8 cellular contexts compared by ENCODE assay signal in the genomic region with DNA sequence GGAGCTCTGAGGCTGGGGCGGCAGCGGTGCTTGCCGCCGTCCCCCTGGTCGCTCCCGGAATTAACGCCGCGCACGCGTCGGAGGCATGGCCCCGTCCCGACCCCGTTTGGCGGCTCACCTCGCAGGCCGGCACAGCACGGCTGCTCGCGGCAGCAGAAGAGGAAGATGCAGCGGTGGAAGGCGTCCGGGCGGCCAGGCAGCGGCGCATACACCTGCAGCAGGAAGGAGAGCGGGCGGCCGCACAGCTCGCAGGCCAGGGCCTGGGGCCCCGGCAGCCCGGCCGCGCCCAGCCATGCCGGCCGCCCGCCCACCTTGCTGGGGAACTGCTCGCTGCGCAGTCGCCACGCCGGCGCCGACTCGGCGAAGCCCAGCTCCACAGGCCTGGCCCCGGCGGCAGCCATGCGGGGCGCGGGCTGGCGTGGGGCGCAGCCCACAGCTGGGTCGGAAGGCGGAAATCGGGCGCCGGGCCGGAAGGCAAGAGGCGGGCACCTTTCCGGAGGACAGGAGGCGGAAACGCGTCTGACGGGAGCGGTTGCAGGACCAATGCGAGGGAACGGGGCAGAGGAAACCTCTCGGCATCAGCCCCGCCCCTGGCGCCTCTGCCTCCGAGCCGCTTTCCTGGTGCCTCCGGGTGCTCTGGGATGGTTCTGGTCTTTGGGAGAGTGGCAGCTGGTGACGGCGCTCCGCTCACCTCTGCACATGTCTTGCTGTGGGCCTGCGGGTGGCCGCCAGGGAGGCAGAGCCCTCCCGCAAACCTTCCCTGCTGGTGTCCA. TPM values are rescaled to one million over a fixed set of nuclear protein-coding genes. Genes with fewer than 3 reads are reported as not detected.
A peak's percentile ranks its signal among the peaks of the same experiment; 100 is the strongest.
DNase-seq lines count a peak whose midpoint lies in the region; ATAC-seq and TF ChIP-seq lines count a peak whose summit lies in the region.

Gene PDCD2 (minus strand): TSS at position 457 of the 773 bp plus-strand sequence. CDS start 56 bp downstream, at position 401.

- TF ChIP-seq CTCF in LNCAP (IDR thresholded peaks at IDR 0.05) (0 out of 2 replicates have a peak, but pooled peaks have one; percentile 11), fibroblast of mammary gland (conservative IDR thresholded peaks at IDR 0.05; ENCODE audit: control insufficient read depth, insufficient read depth, low read depth, low read length) (no peak), natural killer cell (IDR thresholded peaks at IDR 0.05) (no peak)

- H3K4me1 Mint-ChIP-seq in activated T-helper 17 cell treated with anti-CD3 and anti-CD28 coated beads, Interleukin-2, amount 50 U/mL, for 72 hours = peaks cover 18% of the 10 kb centered on the region
- peaks cover 32 to 37% of the 10 kb centered on the region in 2 donors for H3K4me1 Mint-ChIP-seq in natural killer cell

- intact Hi-C loops in natural killer cell (cut with micrococcal nuclease) = loop anchor here (1.0 kb wide), 2 partner anchors 30 to 882 kb away; partner anchors contain the start of genes C6orf120, TBP and WDR27

- peak within 1 kb of the TSS; percentile 97 for H3K4me3 Mint-ChIP-seq in activated T-helper 17 cell treated with anti-CD3 and anti-CD28 coated beads, Interleukin-2, amount 50 U/mL, for 72 hours
- H3K4me3 Mint-ChIP-seq in natural killer cell = peak within 1 kb of the TSS; percentile 97

- peak within 1 kb of the TSS; percentile 94 for H3K27ac Mint-ChIP-seq in activated T-helper 17 cell treated with anti-CD3 and anti-CD28 coated beads, Interleukin-2, amount 50 U/mL, for 72 hours
- H3K27ac Mint-ChIP-seq in natural killer cell = peak within 1 kb of the TSS; percentile 95 to 97

- DNase-seq in Daoy (ENCODE audit: low read depth) (peak; percentile 99), GOT3 (lab: John Stamatoyannopoulos, UW) (peak; percentile 79), RPMI8226 (peak; percentile 96), fibroblast of mammary gland (ENCODE audit: low read depth) (peak; percentile 87), natural killer cell (peak; percentile 80)
- peak; percentile 94 for DNase-seq in stimulated activated naive CD4-positive, alpha-beta T cell treated with Interleukin-2 at 50 U/mL for 16 hours (lab: John Stamatoyannopoulos, UW)

- H3K4me3 ChIP-seq in fibroblast of mammary gland (ENCODE audit: control insufficient read depth, low read depth, low read length) = peak within 1 kb of the TSS; percentile 91

- peak; percentile 99 for ATAC-seq in activated T-helper 17 cell treated with anti-CD3 and anti-CD28 coated beads, Interleukin-2, amount 50 U/mL, for 72 hours (replicated peaks)
- ATAC-seq in natural killer cell = peak; percentile 92 to 98 (median 94)

- H3K27me3 Mint-ChIP-seq in activated T-helper 17 cell treated with anti-CD3 and anti-CD28 coated beads, Interleukin-2, amount 50 U/mL, for 72 hours = no peaks in the 10 kb centered on the region
- peaks cover 3 to 16% of the 10 kb centered on the region in 2 donors for H3K27me3 Mint-ChIP-seq in natural killer cell (ENCODE audit: low read depth in 2 of 2)

- peaks cover 52% of the 10 kb centered on the region for H3K36me3 Mint-ChIP-seq in activated T-helper 17 cell treated with anti-CD3 and anti-CD28 coated beads, Interleukin-2, amount 50 U/mL, for 72 hours (ENCODE audit: low read depth)
- H3K36me3 Mint-ChIP-seq in natural killer cell = peaks cover under 1% of the 10 kb centered on the region

- no peaks in the 10 kb centered on the region for H3K9me3 Mint-ChIP-seq in activated T-helper 17 cell treated with anti-CD3 and anti-CD28 coated beads, Interleukin-2, amount 50 U/mL, for 72 hours
- H3K9me3 Mint-ChIP-seq in natural killer cell = no peaks in the 10 kb centered on the region

RNA-seq across cellular contexts. Expression of gene PDCD2, which starts in this region (rescaled TPM):
- 318 and 381 TPM in 2 replicates for total RNA-seq in Daoy (2014; rRNA removed; shearing (Covaris generic))
- 100 to 1,000 TPM in 1 of 2 donors, 10 to 100 TPM in 1; 61.3 to 128 TPM for total RNA-seq in activated T-helper 17 cell treated with anti-CD3 and anti-CD28 coated beads, Interleukin-2, amount 50 U/mL, for 72 hours
- 10 to 100 TPM; 40.4 to 58.4 (median 42.2) TPM for total RNA-seq in natural killer cell

Comparison
In these comparisons a context has a peak if more than half of its experiments do, and no peak if none do; other contexts are left out.
1. Peak in every context shown above with its lines: DNase-seq, ATAC-seq and H3K4me3 ChIP-seq.